ENCODE assay signal across 1 cellular context in the genomic region with DNA sequence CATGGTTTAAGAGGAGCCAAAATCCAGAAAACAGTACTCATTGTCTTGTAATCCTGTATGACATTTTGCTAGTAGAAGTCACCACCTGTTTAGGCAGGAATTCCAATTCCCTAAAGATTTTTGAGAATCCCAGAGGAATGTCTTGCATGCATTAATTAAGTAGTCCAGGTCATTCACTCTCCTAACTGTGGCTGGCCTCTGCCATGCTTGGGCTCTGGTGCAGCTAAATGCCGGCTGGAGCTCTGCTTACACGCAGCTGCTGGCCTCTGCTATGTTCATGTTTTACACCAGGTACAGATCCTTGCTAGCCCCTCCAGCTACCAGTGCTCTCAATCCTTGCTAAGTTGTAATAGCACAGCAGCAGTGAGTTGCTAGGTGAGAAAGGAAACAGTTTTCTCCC.
TF ChIP-seq lines count a peak whose summit lies in the region.

No MANE protein-coding gene starts in this region.

TF ChIP-seq in SK-N-SH treated with all-trans-retinoic acid at 6 μM for 48 hours, 23 proteins besides CTCF, POLR2A, EP300 and RAD21 (continued from another document):
- TF ChIP-seq, protein P1, sequence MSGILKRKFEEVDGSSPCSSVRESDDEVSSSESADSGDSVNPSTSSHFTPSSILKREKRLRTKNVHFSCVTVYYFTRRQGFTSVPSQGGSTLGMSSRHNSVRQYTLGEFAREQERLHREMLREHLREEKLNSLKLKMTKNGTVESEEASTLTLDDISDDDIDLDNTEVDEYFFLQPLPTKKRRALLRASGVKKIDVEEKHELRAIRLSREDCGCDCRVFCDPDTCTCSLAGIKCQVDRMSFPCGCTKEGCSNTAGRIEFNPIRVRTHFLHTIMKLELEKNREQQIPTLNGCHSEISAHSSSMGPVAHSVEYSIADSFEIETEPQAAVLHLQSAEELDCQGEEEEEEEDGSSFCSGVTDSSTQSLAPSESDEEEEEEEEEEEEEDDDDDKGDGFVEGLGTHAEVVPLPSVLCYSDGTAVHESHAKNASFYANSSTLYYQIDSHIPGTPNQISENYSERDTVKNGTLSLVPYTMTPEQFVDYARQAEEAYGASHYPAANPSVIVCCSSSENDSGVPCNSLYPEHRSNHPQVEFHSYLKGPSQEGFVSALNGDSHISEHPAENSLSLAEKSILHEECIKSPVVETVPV (CRISPR knock-in tag; IDR thresholded peaks at IDR 0.05) = no peak
- no peak for TF ChIP-seq BACH2 (CRISPR knock-in tag; IDR thresholded peaks at IDR 0.05; ENCODE audit: borderline replicate concordance)
- TF ChIP-seq PPARA (CRISPR knock-in tag; IDR thresholded peaks at IDR 0.05; ENCODE audit: borderline replicate concordance) = no peak
- no peak for TF ChIP-seq GLIS3 (CRISPR knock-in tag; IDR thresholded peaks at IDR 0.05)
- TF ChIP-seq ZFP30 (CRISPR knock-in tag; IDR thresholded peaks at IDR 0.05) = no peak
- no peak for TF ChIP-seq ZNF70 (CRISPR knock-in tag; IDR thresholded peaks at IDR 0.05)
- no peak for TF ChIP-seq TOX (CRISPR knock-in tag; IDR thresholded peaks at IDR 0.05; ENCODE audit: borderline replicate concordance)
- no peak for TF ChIP-seq ESRRG (CRISPR knock-in tag; IDR thresholded peaks at IDR 0.05)
- TF ChIP-seq, protein P2, sequence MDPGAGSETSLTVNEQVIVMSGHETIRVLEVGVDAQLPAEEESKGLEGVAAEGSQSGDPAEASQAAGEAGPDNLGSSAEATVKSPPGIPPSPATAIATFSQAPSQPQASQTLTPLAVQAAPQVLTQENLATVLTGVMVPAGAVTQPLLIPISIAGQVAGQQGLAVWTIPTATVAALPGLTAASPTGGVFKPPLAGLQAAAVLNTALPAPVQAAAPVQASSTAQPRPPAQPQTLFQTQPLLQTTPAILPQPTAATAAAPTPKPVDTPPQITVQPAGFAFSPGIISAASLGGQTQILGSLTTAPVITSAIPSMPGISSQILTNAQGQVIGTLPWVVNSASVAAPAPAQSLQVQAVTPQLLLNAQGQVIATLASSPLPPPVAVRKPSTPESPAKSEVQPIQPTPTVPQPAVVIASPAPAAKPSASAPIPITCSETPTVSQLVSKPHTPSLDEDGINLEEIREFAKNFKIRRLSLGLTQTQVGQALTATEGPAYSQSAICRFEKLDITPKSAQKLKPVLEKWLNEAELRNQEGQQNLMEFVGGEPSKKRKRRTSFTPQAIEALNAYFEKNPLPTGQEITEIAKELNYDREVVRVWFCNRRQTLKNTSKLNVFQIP (CRISPR knock-in tag; IDR thresholded peaks at IDR 0.05; ENCODE audit: borderline replicate concordance, low read depth) = no peak
- no peak for TF ChIP-seq OSR1 (CRISPR knock-in tag; IDR thresholded peaks at IDR 0.05)
- TF ChIP-seq, protein P3, sequence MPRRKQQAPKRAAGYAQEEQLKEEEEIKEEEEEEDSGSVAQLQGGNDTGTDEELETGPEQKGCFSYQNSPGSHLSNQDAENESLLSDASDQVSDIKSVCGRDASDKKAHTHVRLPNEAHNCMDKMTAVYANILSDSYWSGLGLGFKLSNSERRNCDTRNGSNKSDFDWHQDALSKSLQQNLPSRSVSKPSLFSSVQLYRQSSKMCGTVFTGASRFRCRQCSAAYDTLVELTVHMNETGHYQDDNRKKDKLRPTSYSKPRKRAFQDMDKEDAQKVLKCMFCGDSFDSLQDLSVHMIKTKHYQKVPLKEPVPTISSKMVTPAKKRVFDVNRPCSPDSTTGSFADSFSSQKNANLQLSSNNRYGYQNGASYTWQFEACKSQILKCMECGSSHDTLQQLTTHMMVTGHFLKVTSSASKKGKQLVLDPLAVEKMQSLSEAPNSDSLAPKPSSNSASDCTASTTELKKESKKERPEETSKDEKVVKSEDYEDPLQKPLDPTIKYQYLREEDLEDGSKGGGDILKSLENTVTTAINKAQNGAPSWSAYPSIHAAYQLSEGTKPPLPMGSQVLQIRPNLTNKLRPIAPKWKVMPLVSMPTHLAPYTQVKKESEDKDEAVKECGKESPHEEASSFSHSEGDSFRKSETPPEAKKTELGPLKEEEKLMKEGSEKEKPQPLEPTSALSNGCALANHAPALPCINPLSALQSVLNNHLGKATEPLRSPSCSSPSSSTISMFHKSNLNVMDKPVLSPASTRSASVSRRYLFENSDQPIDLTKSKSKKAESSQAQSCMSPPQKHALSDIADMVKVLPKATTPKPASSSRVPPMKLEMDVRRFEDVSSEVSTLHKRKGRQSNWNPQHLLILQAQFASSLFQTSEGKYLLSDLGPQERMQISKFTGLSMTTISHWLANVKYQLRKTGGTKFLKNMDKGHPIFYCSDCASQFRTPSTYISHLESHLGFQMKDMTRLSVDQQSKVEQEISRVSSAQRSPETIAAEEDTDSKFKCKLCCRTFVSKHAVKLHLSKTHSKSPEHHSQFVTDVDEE (CRISPR knock-in tag; IDR thresholded peaks at IDR 0.05) = no peak
- no peak for TF ChIP-seq ARNTL (CRISPR knock-in tag; IDR thresholded peaks at IDR 0.05; ENCODE audit: borderline replicate concordance, low read depth)
